In genomic region chr11:118705111-118705741, GRCh38 we compare ENCODE assay signal across 10 cellular contexts. TPM values are rescaled to one million over a fixed set of nuclear protein-coding genes. Genes with fewer than 3 reads are reported as not detected.
DNase-seq lines count a peak whose midpoint lies in the region; ATAC-seq, FAIRE-seq and TF ChIP-seq lines count a peak whose summit lies in the region.
"Had no signal": no experiment of that assay in that cellular context is flagged by ENCODE, and none has a peak within 500 bp of the region (broad histone marks: within the 10 kb centered on the region; RNA-seq: fewer than 3 reads in every experiment).

No MANE protein-coding gene starts in this region.

- H3K36me3 Mint-ChIP-seq in CD14-positive monocyte, result peaks cover 17 to 33% of the 10 kb centered on the region in 2 donors

- TF ChIP-seq POLR2A in HepG2 (IDR thresholded peaks at IDR 0.05; ENCODE audit: insufficient read depth in 1 of 2, low read depth in 2 of 2, low read length in 2 of 2), result no peak

- no TSS peak for BruUV-seq in HepG2 (replicated peaks; lab: Mats Ljungman, UMichigan)

- TF ChIP-seq CTCF in CD14-positive monocyte (IDR thresholded peaks at IDR 0.05), result no peak
- no peak for TF ChIP-seq CTCF in HepG2 (CRISPR knock-in tag; IDR thresholded peaks at IDR 0.05)
- TF ChIP-seq CTCF in kidney (IDR thresholded peaks at IDR 0.05; ENCODE audit: borderline replicate concordance, extremely low read depth, insufficient read depth), result no peak

- H3K9me2 ChIP-seq in Karpas-422 (replicated peaks; ENCODE audit: insufficient read depth, low read length), result no peaks in the 10 kb centered on the region

- H3K36me3 ChIP-seq in Karpas-422 (ENCODE audit: insufficient read depth, low read length) (no peaks in the 10 kb centered on the region), HepG2 (replicated peaks in 1 of 2; ENCODE audit: control insufficient read depth in 1 of 2, insufficient read depth in 2 of 2, low read length in 2 of 2) (no peaks in the 10 kb centered on the region), kidney (ENCODE audit: control insufficient read depth in 1 of 2, insufficient read depth in 2 of 2, low read length in 2 of 2) (no peaks in the 10 kb centered on the region)

- H4K20me1 ChIP-seq in Karpas-422 (ENCODE audit: insufficient read depth, low read depth, low read length), result no peaks in the 10 kb centered on the region
- H4K20me1 ChIP-seq in HepG2 (ENCODE audit: insufficient read depth, low read length), result no peaks in the 10 kb centered on the region

- TF ChIP-seq RAD21 in HepG2 (CRISPR knock-in tag; IDR thresholded peaks at IDR 0.05), result no peak

- H3K27me3 ChIP-seq in Karpas-422 (ENCODE audit: low read length), result no peaks in the 10 kb centered on the region
- H3K27me3 ChIP-seq in HepG2 (ENCODE audit: control insufficient read depth in 1 of 2, insufficient read depth in 2 of 2, low read length in 2 of 2), result peaks cover 1 to 9% of the 10 kb centered on the region in 2 experiments; a peak in 2 of 5 replicates

- H3K9me3 Mint-ChIP-seq in CD14-positive monocyte, result peaks cover 0 to 8% (median 0%) of the 10 kb centered on the region in 7 donors

- H3K4me1 Mint-ChIP-seq in CD14-positive monocyte, result peaks cover 48% of the 10 kb centered on the region

- in situ Hi-C loops in HepG2 (cut with HindIII; ENCODE audit: extremely low pct_ligation_motif_present, low pct_unique_long_range_greater_than_20kb), result no loop called here

- 27% methylated on average over 12 of the region's 15 CpGs for WGBS in HepG2 (ENCODE audit: low lambda C conversion rate)

- no peak overlapping the region for H3K9ac ChIP-seq in Karpas-422 (ENCODE audit: low read length)
- no peak overlapping the region for H3K9ac ChIP-seq in HepG2 (ENCODE audit: insufficient read depth, low read depth, low read length)
- no peak overlapping the region for H3K9ac ChIP-seq in kidney (ENCODE audit: low read length in 2 of 2)

- peak overlapping the region; percentile 68 to 90 (median 85) for H3K27ac Mint-ChIP-seq in CD14-positive monocyte

- H3K9me3 ChIP-seq in Karpas-422 (ENCODE audit: low read length), result no peaks in the 10 kb centered on the region
- H3K9me3 ChIP-seq in HepG2 (ENCODE audit: low read length), result peaks cover 3% of the 10 kb centered on the region; the same call in 1 of the 2 replicates
- peaks cover 0 to 3% of the 10 kb centered on the region in 2 donors for H3K9me3 ChIP-seq in kidney (ENCODE audit: control insufficient read depth in 1 of 2, low read length in 2 of 2)

- H3K27me3 Mint-ChIP-seq in CD14-positive monocyte (ENCODE audit: low read depth in 3 of 3), result peaks cover 16 to 29% (median 22%) of the 10 kb centered on the region in 3 donors

- no peaks in the 10 kb centered on the region for H3K79me2 ChIP-seq in Karpas-422 (ENCODE audit: low read length)
- H3K79me2 ChIP-seq in HepG2 (ENCODE audit: insufficient read depth, low read length), result no peaks in the 10 kb centered on the region

- ATAC-seq in HepG2, result no peak
- no peak for ATAC-seq in HG02884 (IDR thresholded peaks at IDR 0.05; ENCODE audit: unreplicated experiment)
- no peak for ATAC-seq in GM18498 (IDR thresholded peaks at IDR 0.05; ENCODE audit: unreplicated experiment)
- ATAC-seq in HG03521 (IDR thresholded peaks at IDR 0.05; ENCODE audit: unreplicated experiment), result no peak

- FAIRE-seq in HepG2 (lab: Jason Lieb, UNC) (no peak), kidney (lab: Jason Lieb, UNC) (no peak)
- FAIRE-seq: small intestine had no signal

- DNase-seq in CD14-positive monocyte (ENCODE audit: low spot score) (peak; percentile 77), Karpas-422 (no peak), HepG2 (ENCODE audit: low spot score) (no peak), kidney (no peak)
- DNase-seq in activated T-cell treated with anti-CD3 and anti-CD28 coated beads, Interleukin-2, amount 50 U/mL, for 48 hours, result peak; percentile 45 to 46
- DNase-seq: small intestine had no signal

- POLR2A ChIA-PET in HepG2 (lab: Yijun Ruan, JAX), result no interaction called here

- CTCF ChIA-PET in HepG2 (lab: Yijun Ruan, JAX; ENCODE audit: low intra/inter-chr PET ratio, low total read pairs), result no interaction called here

- TF ChIP-seq EP300 in HepG2 (IDR thresholded peaks at IDR 0.05; ENCODE audit: low read depth in 2 of 2, low read length in 2 of 2), result no peak
- no peak for TF ChIP-seq EP300 in HepG2 (CRISPR knock-in tag; IDR thresholded peaks at IDR 0.05; ENCODE audit: borderline replicate concordance)

- H2AFZ ChIP-seq in Karpas-422 (ENCODE audit: low read length), result no peak overlapping the region
- H2AFZ ChIP-seq in HepG2 (ENCODE audit: low read length), result no peak overlapping the region

- H3K4me2 ChIP-seq in Karpas-422 (ENCODE audit: low read depth, low read length, poor library complexity, severe bottlenecking) (peak overlapping the region; percentile 50), HepG2 (ENCODE audit: low read depth, low read length) (no peak overlapping the region)

- H3K4me1 ChIP-seq in Karpas-422 (ENCODE audit: low read length), result peaks cover 17% of the 10 kb centered on the region
- peaks cover 11% of the 10 kb centered on the region; the same call in 1 of the 2 replicates for H3K4me1 ChIP-seq in HepG2 (ENCODE audit: insufficient read depth, low read length)
- no peaks in the 10 kb centered on the region for H3K4me1 ChIP-seq in kidney (ENCODE audit: control insufficient read depth in 1 of 2, insufficient read depth in 1 of 2, low read depth in 1 of 2, low read length in 2 of 2)

- intact Hi-C loops in CD14-positive monocyte (cut with micrococcal nuclease) (loop anchor here in 1 of 2 donors (10.0 kb wide), 1 partner anchor 90 kb away; the partner anchor contains the start of gene DDX6), HepG2 (cut with micrococcal nuclease; ENCODE audit: unreplicated experiment) (no loop called here), kidney (cut with DNase I) (no loop called here)

- H3K27ac ChIP-seq in Karpas-422 (ENCODE audit: low read length) (no peak overlapping the region), HepG2 (ENCODE audit: extremely low read length, insufficient read depth, low read length) (no peak overlapping the region), kidney (ENCODE audit: low read depth in 2 of 2, low read length in 2 of 2) (no peak overlapping the region)

- H3K4me3 ChIP-seq in Karpas-422 (ENCODE audit: low read length), result no peak overlapping the region
- H3K4me3 ChIP-seq in HepG2 (replicated peaks in 1 of 3; ENCODE audit: insufficient read depth in 1 of 3, low read depth in 2 of 3, low read length in 3 of 3), result no peak overlapping the region
- no peak overlapping the region for H3K4me3 ChIP-seq in kidney (ENCODE audit: low read length in 2 of 2)

- peak overlapping the region; percentile 59 to 69 for H3K4me3 Mint-ChIP-seq in CD14-positive monocyte

TF ChIP-seq in HepG2, 621 proteins besides CTCF, POLR2A, EP300 and RAD21:
- no peak for TF ChIP-seq LBX2 (CRISPR knock-in tag; IDR thresholded peaks at IDR 0.05; ENCODE audit: borderline replicate concordance)
- TF ChIP-seq ZFY (CRISPR knock-in tag; IDR thresholded peaks at IDR 0.05), result no peak
- no peak for TF ChIP-seq FOXC1 (CRISPR knock-in tag; IDR thresholded peaks at IDR 0.05; ENCODE audit: borderline replicate concordance)
- no peak for TF ChIP-seq ZNF841 (CRISPR knock-in tag; IDR thresholded peaks at IDR 0.05; ENCODE audit: borderline replicate concordance)
- TF ChIP-seq ZMYM3 (CRISPR knock-in tag; IDR thresholded peaks at IDR 0.05), result 0 out of 2 replicates have a peak, but pooled peaks have one; percentile 16
- no peak for TF ChIP-seq PCBP2 (optimal IDR thresholded peaks at IDR 0.05; ENCODE audit: low read depth, low read length, poor library complexity, severe bottlenecking)
- TF ChIP-seq HOXD1 (CRISPR knock-in tag; IDR thresholded peaks at IDR 0.05), result no peak
TF ChIP-seq in HepG2: peak in this region for 1.

RNA-seq across cellular contexts. Expression of gene TREH, which starts 25.8 kb away (rescaled TPM):
- polyA plus RNA-seq in CD14-positive monocyte, result not detected
- total RNA-seq in Karpas-422 (2014; rRNA removed; shearing (Covaris generic); ENCODE audit: low replicate concordance), result not detected in 2 replicates
- total RNA-seq in HepG2 (2016; rRNA removed; fragmentation: Illumina TruSeq; extraction: Trizol), result 0.46 and 0.86 TPM in 2 replicates
- 0.51 and 0.71 TPM in 2 replicates for total RNA-seq in HepG2 (2016; cell fraction: cytosol; rRNA removed; fragmentation: Illumina TruSeq; extraction: Trizol; ENCODE audit: low read depth)
- 0.13 and 1.3 TPM in 2 replicates for total RNA-seq in HepG2 (2016; cell fraction: insoluble cytoplasmic fraction; rRNA removed; fragmentation: Illumina TruSeq; extraction: Trizol)
- total RNA-seq in HepG2 (2016; cell fraction: membrane; rRNA removed; fragmentation: Illumina TruSeq; extraction: Trizol), result 0.24 and 0.59 TPM in 2 replicates
- total RNA-seq in HepG2 (2016; cell fraction: nucleus; rRNA removed; fragmentation: Illumina TruSeq; extraction: Trizol), result 1.1 and 2.0 TPM in 2 replicates
- 0.50 and 0.53 TPM in 2 replicates for polyA plus RNA-seq in HepG2 (2011; rRNA removed)
- 0.09 and 0.11 TPM in 2 replicates for polyA plus RNA-seq in HepG2 (2011; cell fraction: cytosol; rRNA removed)
- 2.1 and 2.9 TPM in 2 replicates for polyA plus RNA-seq in HepG2 (2011; cell fraction: nucleus; rRNA removed)
- polyA plus RNA-seq in HepG2 (2012), result 0.63 and 1.1 TPM in 2 replicates
- polyA plus RNA-seq in HepG2 (2016; cell fraction: cytosol; fragmentation: Illumina TruSeq; extraction: Trizol; ENCODE audit: low read depth), result 0.17 and 0.23 TPM in 2 replicates
- 0.19 and 0.55 TPM in 2 replicates for polyA plus RNA-seq in HepG2 (2016; cell fraction: insoluble cytoplasmic fraction; fragmentation: Illumina TruSeq; extraction: Trizol; ENCODE audit: low read depth)
- polyA plus RNA-seq in HepG2 (2016; cell fraction: membrane; fragmentation: Illumina TruSeq; extraction: Trizol; ENCODE audit: low read depth), result 0.40 and 0.50 TPM in 2 replicates
- polyA plus RNA-seq in HepG2 (2016; cell fraction: nucleus; fragmentation: Illumina TruSeq; extraction: Trizol; ENCODE audit: insufficient read depth, low read depth), result 2.4 and 2.9 TPM in 2 replicates
- polyA minus RNA-seq in HepG2 (2011; rRNA and poly(A)+ RNA removed; ENCODE audit: low replicate concordance), result 0.76 TPM in 1 of 2 replicates, not detected in the other
- not detected in 2 replicates for polyA minus RNA-seq in HepG2 (2011; cell fraction: cytosol; rRNA and poly(A)+ RNA removed)
- polyA minus RNA-seq in HepG2 (2011; cell fraction: nucleus; rRNA and poly(A)+ RNA removed), result 2.3 and 3.2 TPM in 2 replicates
- total RNA-seq in kidney, result 1.0 TPM
- 10.2 TPM for polyA plus RNA-seq in kidney (ENCODE audit: insufficient read depth, low read depth, low replicate concordance)
- total RNA-seq: glomerular endothelial cell had no signal

Comparison
In these comparisons a context has a peak if more than half of its experiments do, and no peak if none do; other contexts are left out.
1. DNase-seq: peak in CD14-positive monocyte (single experiment) and activated T-cell treated with anti-CD3 and anti-CD28 coated beads, Interleukin-2, amount 50 U/mL, for 48 hours (2 of 2); none in Karpas-422 (single experiment), HepG2 (single experiment) and kidney (single experiment).